Comparison of ENCODE assay signal across 25 cellular contexts in genomic region chrX:17917945-17918577, GRCh38. TPM values are rescaled to one million over a fixed set of nuclear protein-coding genes. Genes with fewer than 3 reads are reported as not detected.
DNase-seq lines count a peak whose midpoint lies in the region; ATAC-seq, FAIRE-seq and TF ChIP-seq lines count a peak whose summit lies in the region.
"Had no signal": no experiment of that assay in that cellular context is flagged by ENCODE, and none has a peak within 500 bp of the region (broad histone marks: within the 10 kb centered on the region; RNA-seq: fewer than 3 reads in every experiment).

No MANE protein-coding gene starts in this region.

- H3K27me3 Mint-ChIP-seq in Caco-2 (ENCODE audit: insufficient read depth, unreplicated experiment), result no peaks in the 10 kb centered on the region

- TF ChIP-seq CTCF in osteoblast (IDR thresholded peaks at IDR 0.05; ENCODE audit: extremely low read depth, low read depth, low read length), result no peak
- TF ChIP-seq CTCF in Caco-2 (IDR thresholded peaks at IDR 0.05; ENCODE audit: insufficient read depth in 1 of 2, low read depth in 1 of 2, low read length in 1 of 2, severe bottlenecking in 1 of 2, unreplicated experiment in 1 of 2), result no peak

- FAIRE-seq in islet of Langerhans (lab: Jason Lieb, UNC), result peak; percentile 96
- FAIRE-seq: A204.1, D721Med, G401.6, GM12891, GM19239 had no signal

- no peaks in the 10 kb centered on the region for H3K9me3 Mint-ChIP-seq in Caco-2 (ENCODE audit: unreplicated experiment)
- H3K9me3 Mint-ChIP-seq: CD8-positive, alpha-beta memory T cell had no signal

- H3K36me3 Mint-ChIP-seq in Caco-2 (ENCODE audit: insufficient read depth, unreplicated experiment), result no peaks in the 10 kb centered on the region
- H3K36me3 Mint-ChIP-seq: CD14-positive monocyte; CD4-positive, alpha-beta memory T cell; CD4-positive, CD25-positive, alpha-beta regulatory T cell had no signal

- DNase-seq in left lobe of liver (ENCODE audit: low spot score) (peak; percentile 44), osteoblast (ENCODE audit: insufficient read length, low spot score, missing footprints) (peak; percentile 25), NCI-H2107 treated with DMSO at 0.1 percent for 48 hours (lab: John Stamatoyannopoulos, UW; ENCODE audit: unreplicated experiment) (no peak), Caco-2 (no peak)
- no peak for DNase-seq in stimulated activated CD4-positive, alpha-beta T cell treated with anti-CD3 and anti-CD28 coated beads, Interleukin-4, amount 100 ng/mL, for 24 hours
- DNase-seq: 8988T; ACHN; BE2C; C1 segment of cervical spinal cord; Calu3; CD4-positive, alpha-beta memory T cell; CD4-positive, CD25-positive, alpha-beta regulatory T cell; CD8-positive, alpha-beta memory T cell; COR-L47; DMS79 treated with DMSO at 0.1 percent for 48 hours; GF-D8 had no signal

- no peaks in the 10 kb centered on the region for H4K20me1 ChIP-seq in osteoblast (ENCODE audit: insufficient read depth, low read length)
- H4K20me1 ChIP-seq: BLaER1 had no signal

- H3K4me3 ChIP-seq in osteoblast (ENCODE audit: insufficient read depth, low read length), result no peak overlapping the region
- no peak overlapping the region for H3K4me3 ChIP-seq in Caco-2 (ENCODE audit: low read depth, low read length)
- H3K4me3 ChIP-seq: BLaER1 had no signal

- ATAC-seq in left lobe of liver, result peak; percentile 67

- no peak overlapping the region for H3K27ac ChIP-seq in osteoblast (ENCODE audit: low read depth, low read length)
- H3K27ac ChIP-seq: BLaER1 had no signal

- H2AFZ ChIP-seq in osteoblast (ENCODE audit: low read length), result no peak overlapping the region

- H3K4me3 Mint-ChIP-seq in Caco-2 (ENCODE audit: unreplicated experiment), result no peak overlapping the region
- H3K4me3 Mint-ChIP-seq: CD14-positive monocyte; CD4-positive, alpha-beta memory T cell; CD4-positive, CD25-positive, alpha-beta regulatory T cell; CD8-positive, alpha-beta memory T cell had no signal

- no peaks in the 10 kb centered on the region for H3K9me3 ChIP-seq in osteoblast (ENCODE audit: low read depth, low read length)
- H3K9me3 ChIP-seq in Caco-2, result no peaks in the 10 kb centered on the region
- H3K9me3 ChIP-seq: BE2C, BLaER1 had no signal

- H3K27me3 ChIP-seq in osteoblast (ENCODE audit: insufficient read depth, low read length) (no peaks in the 10 kb centered on the region), Caco-2 (replicated peaks; ENCODE audit: control insufficient read depth, insufficient read depth, low read length) (no peaks in the 10 kb centered on the region)
- H3K27me3 ChIP-seq: BE2C had no signal

- H3K27ac Mint-ChIP-seq in Caco-2 (ENCODE audit: unreplicated experiment), result no peak overlapping the region
- H3K27ac Mint-ChIP-seq: CD4-positive, alpha-beta memory T cell; CD4-positive, CD25-positive, alpha-beta regulatory T cell; CD8-positive, alpha-beta memory T cell had no signal

- POLR2A ChIA-PET in Caco-2 (lab: Charles Lee), result no interaction called here

- H3K79me2 ChIP-seq in osteoblast (ENCODE audit: insufficient read depth, low read length), result no peaks in the 10 kb centered on the region

- intact Hi-C loops in Caco-2 (cut with micrococcal nuclease; ENCODE audit: unreplicated experiment), result no loop called here

- H3K4me1 ChIP-seq in osteoblast (ENCODE audit: insufficient read depth, low read length) (no peaks in the 10 kb centered on the region), Caco-2 (no peaks in the 10 kb centered on the region)
- H3K4me1 ChIP-seq: BE2C, BLaER1 had no signal

- no peaks in the 10 kb centered on the region for H3K4me1 Mint-ChIP-seq in Caco-2 (ENCODE audit: low read depth, unreplicated experiment)
- H3K4me1 Mint-ChIP-seq: CD14-positive monocyte; CD4-positive, alpha-beta memory T cell; CD4-positive, CD25-positive, alpha-beta regulatory T cell; CD8-positive, alpha-beta memory T cell had no signal

- no peak overlapping the region for H3K4me2 ChIP-seq in osteoblast (ENCODE audit: insufficient read depth, low read length)
- H3K4me2 ChIP-seq: BLaER1 had no signal

- no TSS peak for BruUV-seq in Caco-2 (replicated peaks; lab: Mats Ljungman, UMichigan)

- CTCF ChIA-PET in Caco-2 (lab: Charles Lee), result no interaction called here

- no peaks in the 10 kb centered on the region for H3K36me3 ChIP-seq in osteoblast (ENCODE audit: insufficient read depth, low read length)
- H3K36me3 ChIP-seq in Caco-2 (ENCODE audit: control insufficient read depth, insufficient read depth, low read length), result no peaks in the 10 kb centered on the region
- H3K36me3 ChIP-seq: BE2C, BLaER1 had no signal

RNA-seq across cellular contexts. Expression of gene RAI2, which starts 57.0 kb away (rescaled TPM):
- 2.1 TPM for total RNA-seq in left lobe of liver
- under 0.01 and 0.36 TPM in 2 replicates for total RNA-seq in osteoblast
- 0.16 and 0.18 TPM in 2 replicates for total RNA-seq in Caco-2 (2022)
- total RNA-seq: A673 had no signal

Comparison
In these comparisons a context has a peak if more than half of its experiments do, and no peak if none do; other contexts are left out.
1. DNase-seq: peak in left lobe of liver (single experiment) and osteoblast (single experiment); none in NCI-H2107 treated with DMSO at 0.1 percent for 48 hours (single experiment), Caco-2 (0 of 2) and stimulated activated CD4-positive, alpha-beta T cell treated with anti-CD3 and anti-CD28 coated beads, Interleukin-4, amount 100 ng/mL, for 24 hours (single experiment).